4 cellular contexts compared by ENCODE assay signal in genomic region chr3:65908588-65908987, GRCh38.
"Had no signal": no experiment of that assay in that cellular context is flagged by ENCODE, and none has a peak within 500 bp of the region (broad histone marks: within the 10 kb centered on the region; RNA-seq: fewer than 3 reads in every experiment).

No MANE protein-coding gene starts in this region.

- ATAC-seq: HepG2, K562 had no signal

- H3K4me3 ChIP-seq: K562 had no signal

- DNase-seq: IMR-90 had no signal

- H3K27ac ChIP-seq: HL-60 had no signal
